Comparison of ENCODE assay signal across 8 cellular contexts in the genomic region with DNA sequence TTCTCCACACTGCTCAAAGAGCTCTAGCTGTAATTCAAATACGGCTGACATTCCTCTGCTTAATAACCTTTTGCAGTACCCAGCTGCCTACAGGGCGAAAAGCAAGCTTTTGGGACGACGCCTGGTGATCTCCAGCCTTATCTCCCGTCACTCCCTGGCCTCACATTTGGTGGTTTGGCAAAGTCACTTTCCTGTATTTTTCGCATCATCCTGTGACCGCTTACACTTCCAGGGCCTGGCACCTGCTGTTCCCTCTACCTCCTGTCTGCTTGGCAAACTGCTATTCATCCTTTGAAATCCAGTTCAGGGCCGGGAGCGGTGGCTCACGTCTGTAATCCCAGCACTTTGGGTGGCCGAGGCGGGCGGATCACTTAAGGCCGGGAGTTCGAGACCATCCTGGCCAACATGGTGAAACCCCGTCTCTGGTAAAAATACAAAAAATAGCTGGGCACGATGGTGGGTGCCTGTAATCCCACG. TPM values are rescaled to one million over a fixed set of nuclear protein-coding genes. Genes with fewer than 3 reads are reported as not detected.
DNase-seq lines count a peak whose midpoint lies in the region; ATAC-seq and TF ChIP-seq lines count a peak whose summit lies in the region.

No MANE protein-coding gene starts in this region.

- DNase-seq in BJ (ENCODE audit: low read depth) (no peak), MG63 (no peak), colonic mucosa (peak; percentile 29), mucosa of descending colon (peak in 1 of 3 donors; percentile 22), NCI-H1417 treated with DMSO at 0.1 percent for 48 hours (lab: John Stamatoyannopoulos, UW) (no peak), GM10248 (ENCODE audit: extremely low spot score) (no peak)

- CTCF ChIA-PET in BJ (lab: Yijun Ruan, JAX), result interaction anchor here (0.7 to 1.7 kb wide), 7 partner anchors 9 to 310 kb away, joined by 3 to 7 read pairs (median 3); a partner anchor contains a TSS
- CTCF ChIA-PET in GM10248 (lab: Yijun Ruan, JAX), result interaction anchor here (0.7 to 1.4 kb wide), 7 partner anchors 8 to 362 kb away, joined by 3 to 6 read pairs (median 3); a partner anchor contains a TSS

- TF ChIP-seq CTCF in BJ (IDR thresholded peaks at IDR 0.05; ENCODE audit: insufficient read depth, low read depth, low read length), result no peak
- TF ChIP-seq CTCF in colonic mucosa (IDR thresholded peaks at IDR 0.05), result no peak
- no peak for TF ChIP-seq CTCF in mucosa of descending colon (IDR thresholded peaks at IDR 0.05)
- TF ChIP-seq CTCF in GM10248 (IDR thresholded peaks at IDR 0.05; ENCODE audit: control extremely low read depth, extremely low read depth, low read depth, missing control alignments), result no peak

- peak overlapping the region; percentile 78 for H3K4me3 ChIP-seq in BJ (ENCODE audit: low read depth, low read length)
- peak overlapping the region; percentile 69 for H3K4me3 ChIP-seq in MG63
- H3K4me3 ChIP-seq in colonic mucosa, result peak overlapping the region; percentile 48
- H3K4me3 ChIP-seq in mucosa of descending colon, result peak overlapping the region; percentile 46

- intact Hi-C loops in colonic mucosa (cut with DNase I) (loop anchor here (5.0 kb wide), 1 partner anchor 380 kb away; a partner anchor contains a TSS), mucosa of descending colon (cut with DNase I, micrococcal nuclease) (no loop called here)

- H3K36me3 ChIP-seq in BJ (ENCODE audit: control insufficient read depth, insufficient read depth, low read length) (no peaks in the 10 kb centered on the region), MG63 (no peaks in the 10 kb centered on the region), colonic mucosa (no peaks in the 10 kb centered on the region), mucosa of descending colon (ENCODE audit: low read depth) (no peaks in the 10 kb centered on the region)

- peaks cover 6% of the 10 kb centered on the region for H3K4me1 ChIP-seq in colonic mucosa
- H3K4me1 ChIP-seq in mucosa of descending colon (ENCODE audit: low read depth), result peaks cover 4% of the 10 kb centered on the region

- POLR2A ChIA-PET in BJ (lab: Charles Lee) (interaction anchor here (0.6 kb wide), 2 partner anchors 57 to 233 kb away, joined by 11 to 13 read pairs; no protein-coding TSS in a partner anchor), GM10248 (lab: Yijun Ruan, JAX) (interaction anchor here (0.7 kb wide), 1 partner anchor 51 kb away, joined by 3 read pairs; no protein-coding TSS in a partner anchor)

- peaks cover 7% of the 10 kb centered on the region for H3K27me3 ChIP-seq in BJ (ENCODE audit: control insufficient read depth, insufficient read depth, low read length)
- no peaks in the 10 kb centered on the region for H3K27me3 ChIP-seq in MG63
- peaks cover 32% of the 10 kb centered on the region for H3K27me3 ChIP-seq in colonic mucosa

- H3K9me3 ChIP-seq in MG63, result no peaks in the 10 kb centered on the region
- H3K9me3 ChIP-seq in colonic mucosa, result no peaks in the 10 kb centered on the region
- H3K9me3 ChIP-seq in mucosa of descending colon, result no peaks in the 10 kb centered on the region

- ATAC-seq in mucosa of descending colon (peak; percentile 6), GM19467 (IDR thresholded peaks at IDR 0.05; ENCODE audit: unreplicated experiment) (no peak), GM18873 (IDR thresholded peaks at IDR 0.05; ENCODE audit: low FRiP score, unreplicated experiment) (no peak)

- peak overlapping the region; percentile 68 for H3K27ac ChIP-seq in colonic mucosa

- H3K9ac ChIP-seq in colonic mucosa (ENCODE audit: low read depth in 2 of 2, low read length in 2 of 2), result peak overlapping the region; percentile 60 to 76

RNA-seq across cellular contexts. Expression of a gene that starts 2.7 kb away (rescaled TPM):
- polyA plus RNA-seq in BJ (2011; rRNA removed), result not detected in 2 replicates
- polyA minus RNA-seq in BJ (2011; rRNA and poly(A)+ RNA removed), result not detected in 2 replicates
- not detected in 2 replicates for total RNA-seq in MG63 (2014; rRNA removed; shearing (Covaris generic); ENCODE audit: low replicate concordance)
- total RNA-seq in colonic mucosa (not detected), mucosa of descending colon (not detected)

RNA-seq across cellular contexts. Expression of a gene that starts 12.0 kb away (rescaled TPM):
- not detected in 2 replicates for polyA plus RNA-seq in BJ (2011; rRNA removed)
- not detected in 2 replicates for polyA minus RNA-seq in BJ (2011; rRNA and poly(A)+ RNA removed)
- not detected in 2 replicates for total RNA-seq in MG63 (2014; rRNA removed; shearing (Covaris generic); ENCODE audit: low replicate concordance)
- total RNA-seq in colonic mucosa (under 1 TPM; 0.07 to 0.08 TPM), mucosa of descending colon (under 1 TPM in 2 of 3 donors, not detected in 1; 0.41 to 0.66 TPM)
